ENCODE assay signal across 13 cellular contexts in genomic region chr13:48993150-48993549, GRCh38.
"Had no signal": no experiment of that assay in that cellular context is flagged by ENCODE, and none has a peak within 500 bp of the region (broad histone marks: within the 10 kb centered on the region; RNA-seq: fewer than 3 reads in every experiment).

No MANE protein-coding gene starts in this region.

- ATAC-seq: foreskin keratinocyte; mucosa of descending colon; naive thymus-derived CD8-positive, alpha-beta T cell; sciatic nerve; stimulated activated naive B cell treated with anti-CD40 and anti-IgM and Interleukin-4, amounts not matched to agents 10 μg/mL and 1 μg/mL and 100 μg/mL, for 72 hours had no signal

- H3K4me3 ChIP-seq: mucosa of descending colon, spleen had no signal

- H3K27me3 ChIP-seq: foreskin keratinocyte, neutrophil, spleen had no signal

- H3K27ac Mint-ChIP-seq: dendritic cell treated with granulocyte-macrophage colony-stimulating factor and Interleukin-4, amounts not matched to agents 40 ng/mL and 50 ng/mL, for 4 days; naive thymus-derived CD8-positive, alpha-beta T cell; stimulated activated naive B cell treated with anti-CD40 and anti-IgM and Interleukin-4, amounts not matched to agents 10 μg/mL and 1 μg/mL and 100 μg/mL, for 72 hours had no signal

- H3K27ac ChIP-seq: foreskin keratinocyte, neutrophil, spleen had no signal

- DNase-seq: erythroblast; mucosa of descending colon; naive thymus-derived CD8-positive, alpha-beta T cell; posterior cingulate gyrus; spleen; stimulated activated CD4-positive, alpha-beta T cell treated with anti-CD3 and anti-CD28 coated beads, Interleukin-2, amount 100 ng/mL, for 24 hours; stimulated activated CD4-positive, alpha-beta T cell treated with anti-CD3 and anti-CD28 coated beads, Interleukin-4, amount 100 ng/mL, for 4 hours; stimulated activated naive B cell treated with anti-CD40 and anti-IgM and Interleukin-4, amounts not matched to agents 10 μg/mL and 1 μg/mL and 100 μg/mL, for 72 hours; trophoblast cell had no signal

- H3K27me3 Mint-ChIP-seq: dendritic cell treated with granulocyte-macrophage colony-stimulating factor and Interleukin-4, amounts not matched to agents 40 ng/mL and 50 ng/mL, for 4 days; naive thymus-derived CD8-positive, alpha-beta T cell; stimulated activated naive B cell treated with anti-CD40 and anti-IgM and Interleukin-4, amounts not matched to agents 10 μg/mL and 1 μg/mL and 100 μg/mL, for 72 hours had no signal

- H3K4me3 Mint-ChIP-seq: dendritic cell treated with granulocyte-macrophage colony-stimulating factor and Interleukin-4, amounts not matched to agents 40 ng/mL and 50 ng/mL, for 4 days; naive thymus-derived CD8-positive, alpha-beta T cell; stimulated activated naive B cell treated with anti-CD40 and anti-IgM and Interleukin-4, amounts not matched to agents 10 μg/mL and 1 μg/mL and 100 μg/mL, for 72 hours had no signal

- H3K9me3 ChIP-seq: neutrophil had no signal

- H3K36me3 ChIP-seq: neutrophil, spleen had no signal
